Comparison of ENCODE assay signal across 17 cellular contexts in the genomic region with DNA sequence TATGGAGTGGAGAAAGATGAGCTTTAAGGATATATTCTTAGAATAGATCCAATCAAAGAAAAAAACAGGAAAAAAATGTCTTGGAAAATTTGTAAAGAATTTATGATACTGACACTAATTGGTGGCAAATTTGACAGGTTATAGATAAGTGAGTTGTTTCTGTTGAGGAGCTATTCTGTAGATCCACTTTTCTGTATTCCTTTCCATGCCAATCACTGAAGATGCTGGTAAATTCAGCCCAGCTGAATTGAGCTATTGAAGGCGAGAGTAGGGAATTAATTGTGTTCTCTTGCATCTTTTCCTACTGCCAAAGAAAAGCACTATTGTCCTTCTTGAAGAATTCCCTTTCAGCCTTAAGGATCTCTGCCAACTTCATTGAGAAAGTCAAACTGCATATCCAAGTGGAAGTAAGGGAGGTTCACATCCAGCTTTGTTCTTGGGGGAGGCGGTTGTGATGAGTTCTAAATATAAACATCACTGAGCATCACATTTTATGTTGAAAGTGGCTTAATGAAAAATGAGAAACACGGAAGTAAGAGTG.
DNase-seq lines count a peak whose midpoint lies in the region; ATAC-seq and FAIRE-seq lines count a peak whose summit lies in the region.
"Had no signal": no experiment of that assay in that cellular context is flagged by ENCODE, and none has a peak within 500 bp of the region (broad histone marks: within the 10 kb centered on the region; RNA-seq: fewer than 3 reads in every experiment).

No MANE protein-coding gene starts in this region.

- H3K9ac ChIP-seq in neuronal stem cell (ENCODE audit: low read depth, low read length, poor library complexity): no peak overlapping the region
- H3K9ac ChIP-seq in mesendoderm (ENCODE audit: low read length): no peak overlapping the region

- no peak overlapping the region for H3K4me3 ChIP-seq in neuronal stem cell (ENCODE audit: low read length in 2 of 2)
- H3K4me3 ChIP-seq in mesendoderm (ENCODE audit: low read length): no peak overlapping the region
- H3K4me3 ChIP-seq: PC-9 had no signal

- H3K79me1 ChIP-seq in neuronal stem cell (ENCODE audit: low read depth, low read length): no peaks in the 10 kb centered on the region
- no peaks in the 10 kb centered on the region for H3K79me1 ChIP-seq in mesendoderm (ENCODE audit: low read length)

- no peak overlapping the region for H3K4ac ChIP-seq in neuronal stem cell (ENCODE audit: low read length)
- H3K4ac ChIP-seq in mesendoderm (ENCODE audit: low read depth, low read length): no peak overlapping the region

- H3K27me3 ChIP-seq in neuronal stem cell (ENCODE audit: control insufficient read depth in 3 of 3, insufficient read depth in 3 of 3, low read depth in 1 of 3, low read length in 3 of 3): no peaks in the 10 kb centered on the region
- no peaks in the 10 kb centered on the region for H3K27me3 ChIP-seq in mesendoderm (ENCODE audit: insufficient read depth, low read length, poor library complexity)

- H4K91ac ChIP-seq in neuronal stem cell (ENCODE audit: low read depth, low read length, poor library complexity): no peak overlapping the region

- H3K23ac ChIP-seq in neuronal stem cell (ENCODE audit: low read depth, low read length, poor library complexity) (no peak overlapping the region), mesendoderm (ENCODE audit: low read length) (no peak overlapping the region)

- no peak overlapping the region for H3K56ac ChIP-seq in mesendoderm (ENCODE audit: low read length)

- H3K4me1 ChIP-seq in neuronal stem cell (ENCODE audit: control insufficient read depth in 2 of 2, insufficient read depth in 1 of 2, low read depth in 1 of 2, low read length in 2 of 2) (peaks cover 0 to 6% of the 10 kb centered on the region in 2 donors), mesendoderm (ENCODE audit: control insufficient read depth, low read depth, low read length) (no peaks in the 10 kb centered on the region)

- H2BK15ac ChIP-seq in neuronal stem cell (ENCODE audit: low read length): no peak overlapping the region
- no peak overlapping the region for H2BK15ac ChIP-seq in mesendoderm (replicated peaks; ENCODE audit: low read depth)

- no peaks in the 10 kb centered on the region for H3K79me2 ChIP-seq in mesendoderm (ENCODE audit: control insufficient read depth, insufficient read depth, low read length)

- H2AK5ac ChIP-seq in neuronal stem cell (ENCODE audit: low read depth, low read length): no peak overlapping the region
- no peak overlapping the region for H2AK5ac ChIP-seq in mesendoderm (ENCODE audit: low read length)

- H2BK120ac ChIP-seq in neuronal stem cell (ENCODE audit: low read depth, low read length) (no peak overlapping the region), mesendoderm (ENCODE audit: low read depth, low read length) (no peak overlapping the region)

- no peak overlapping the region for H2BK12ac ChIP-seq in neuronal stem cell (ENCODE audit: low read length)

- H3K18ac ChIP-seq in neuronal stem cell (ENCODE audit: low read length) (no peak overlapping the region), mesendoderm (ENCODE audit: low read length) (no peak overlapping the region)

- no peak for ATAC-seq in GM21529 (IDR thresholded peaks at IDR 0.05; ENCODE audit: unreplicated experiment)

- in situ Hi-C loops in G401 (cut with HindIII; ENCODE audit: low sequenced_read_pairs): no loop called here

- no peak overlapping the region for H3K4me2 ChIP-seq in neuronal stem cell (ENCODE audit: insufficient read depth, low read length, poor library complexity, severe bottlenecking)
- no peak overlapping the region for H3K4me2 ChIP-seq in mesendoderm (ENCODE audit: low read length)
- H3K4me2 ChIP-seq: PC-9 had no signal

- H2BK5ac ChIP-seq in neuronal stem cell (ENCODE audit: low read length) (no peak overlapping the region), mesendoderm (ENCODE audit: low read length) (no peak overlapping the region)

- no peaks in the 10 kb centered on the region for H3K9me3 ChIP-seq in neuronal stem cell (replicated peaks in 1 of 2; ENCODE audit: control insufficient read depth in 2 of 2, insufficient read depth in 1 of 2, low read depth in 1 of 2, low read length in 2 of 2)

- H3K14ac ChIP-seq in neuronal stem cell (ENCODE audit: low read length): no peak overlapping the region

- no peak for FAIRE-seq in frontal cortex (lab: Jason Lieb, UNC)
- FAIRE-seq: G401.6, GM12891 had no signal

- H4K8ac ChIP-seq in neuronal stem cell (ENCODE audit: low read depth, low read length) (no peak overlapping the region), mesendoderm (ENCODE audit: low read depth, low read length) (no peak overlapping the region)

- peak overlapping the region; percentile 17 for H2AFZ ChIP-seq in neuronal stem cell (ENCODE audit: low read length)
- H2AFZ ChIP-seq: PC-9 had no signal

- H3K27ac ChIP-seq in caudate nucleus (ENCODE audit: low read depth, low read length) (peak overlapping the region; percentile 37), neuronal stem cell (replicated peaks; ENCODE audit: low read length) (no peak overlapping the region), mesendoderm (ENCODE audit: low read depth, low read length) (no peak overlapping the region)
- H3K27ac ChIP-seq: PC-9 had no signal

- H3K36me3 ChIP-seq in neuronal stem cell (replicated peaks in 1 of 2; ENCODE audit: control insufficient read depth in 2 of 2, insufficient read depth in 2 of 2, low read length in 2 of 2) (no peaks in the 10 kb centered on the region), mesendoderm (ENCODE audit: control insufficient read depth, insufficient read depth, low read length) (no peaks in the 10 kb centered on the region)

- H4K5ac ChIP-seq in mesendoderm (ENCODE audit: low read length): no peak overlapping the region

- WGBS in neuronal stem cell (ENCODE audit: extremely low coverage in 2 of 2, insufficient read length in 2 of 2, insufficient replicate concordance in 1 of 2), 2 donors: no CpG with 5 or more reads among the region's 3 CpGs
- WGBS in mesendoderm (ENCODE audit: extremely low coverage, insufficient coverage, low lambda C conversion rate): no CpG with 5 or more reads among the region's 3 CpGs

- DNase-seq in G401 (ENCODE audit: low spot score) (peak; percentile 25), caudate nucleus (lab: John Stamatoyannopoulos, UW) (no peak), frontal cortex (ENCODE audit: low spot score in 2 of 2) (peak; percentile 7 to 8), neuronal stem cell (ENCODE audit: low spot score) (peak; percentile 52), NCI-H1417 treated with DMSO at 0.1 percent for 48 hours (lab: John Stamatoyannopoulos, UW) (no peak), HT-29 (ENCODE audit: low spot score) (no peak), mesendoderm (no peak)
- DNase-seq: CD4-positive, alpha-beta T cell; DMS79; HCEC 1CT; MV-4-11; NCI-H1436 treated with DMSO at 0.1 percent for 48 hours; NCI-H345; PC-9 had no signal

Comparison
In these comparisons a context has a peak if more than half of its experiments do, and no peak if none do; other contexts are left out.
1. DNase-seq: peak in G401 (single experiment), frontal cortex (2 of 2) and neuronal stem cell (single experiment); none in caudate nucleus (0 of 61), NCI-H1417 treated with DMSO at 0.1 percent for 48 hours (single experiment), HT-29 (single experiment) and mesendoderm (single experiment).